Comparison of ENCODE assay signal across 8 cellular contexts in genomic region chr10:109902992-109903947, GRCh38. TPM values are rescaled to one million over a fixed set of nuclear protein-coding genes. Genes with fewer than 3 reads are reported as not detected.
DNase-seq lines count a peak whose midpoint lies in the region; ATAC-seq and TF ChIP-seq lines count a peak whose summit lies in the region.

No MANE protein-coding gene starts in this region.

- CTCF ChIA-PET in activated CD4-positive, alpha-beta T cell treated with anti-CD3 and anti-CD28 coated beads, Interleukin-2, amount 10 ng/mL, durations not matched to agents 7 days and 5 days (lab: Charles Lee), result interaction anchor here (0.6 to 1.3 kb wide), 3 partner anchors 12 to 101 kb away, joined by 3 to 12 read pairs (median 4); no protein-coding TSS in a partner anchor
- CTCF ChIA-PET in Caco-2 (lab: Charles Lee), result interaction anchor here (0.6 to 1.0 kb wide), 2 partner anchors 8 to 19 kb away, joined by 3 to 4 read pairs; no protein-coding TSS in a partner anchor

- H3K27me3 ChIP-seq in psoas muscle (ENCODE audit: insufficient read depth in 3 of 3, low read length in 2 of 3) (no peaks in the 10 kb centered on the region), Caco-2 (replicated peaks; ENCODE audit: control insufficient read depth, insufficient read depth, low read length) (no peaks in the 10 kb centered on the region)

- no peak for TF ChIP-seq CTCF in cardiac fibroblast (IDR thresholded peaks at IDR 0.05; ENCODE audit: low read depth, low read length)
- no peak for TF ChIP-seq CTCF in psoas muscle (IDR thresholded peaks at IDR 0.05)
- no peak for TF ChIP-seq CTCF in Caco-2 (IDR thresholded peaks at IDR 0.05; ENCODE audit: insufficient read depth in 1 of 2, low read depth in 1 of 2, low read length in 1 of 2, severe bottlenecking in 1 of 2, unreplicated experiment in 1 of 2)

- peak overlapping the region; percentile 48 for H3K4me3 Mint-ChIP-seq in activated CD4-positive, alpha-beta T cell treated with anti-CD3 and anti-CD28 coated beads, Interleukin-2, amount 10 ng/mL, durations not matched to agents 7 days and 5 days
- no peak overlapping the region for H3K4me3 Mint-ChIP-seq in Caco-2 (ENCODE audit: unreplicated experiment)

- peaks cover 89% of the 10 kb centered on the region for H3K36me3 Mint-ChIP-seq in activated CD4-positive, alpha-beta T cell treated with anti-CD3 and anti-CD28 coated beads, Interleukin-2, amount 10 ng/mL, durations not matched to agents 7 days and 5 days (ENCODE audit: low read depth)
- H3K36me3 Mint-ChIP-seq in Caco-2 (ENCODE audit: insufficient read depth, unreplicated experiment), result peaks cover 48% of the 10 kb centered on the region

- intact Hi-C loops in psoas muscle (cut with DNase I) (no loop called here), Caco-2 (cut with micrococcal nuclease; ENCODE audit: unreplicated experiment) (no loop called here)

- peak; percentile 31 for DNase-seq in activated CD4-positive, alpha-beta T cell treated with anti-CD3 and anti-CD28 coated beads, Interleukin-2, amount 10 ng/mL, durations not matched to agents 7 days and 5 days
- no peak for DNase-seq in activated CD4-positive, alpha-beta T cell treated with anti-CD3 and anti-CD28 coated beads for 48 hours
- peak; percentile 39 to 50 for DNase-seq in cardiac fibroblast (ENCODE audit: low read depth in 2 of 2)
- DNase-seq in psoas muscle, result no peak
- DNase-seq in UCSD-AML1 (lab: John Stamatoyannopoulos, UW; ENCODE audit: unreplicated experiment), result no peak
- DNase-seq in Caco-2, result no peak

- peak; percentile 48 for ATAC-seq in HG03521 (IDR thresholded peaks at IDR 0.05; ENCODE audit: unreplicated experiment)
- ATAC-seq in psoas muscle, result peak in 3 of 4 donors; percentile 32 to 65 (median 61)
- no peak for ATAC-seq in HG02642 (IDR thresholded peaks at IDR 0.05; ENCODE audit: poor library complexity, unreplicated experiment)

- H3K27ac Mint-ChIP-seq in activated CD4-positive, alpha-beta T cell treated with anti-CD3 and anti-CD28 coated beads, Interleukin-2, amount 10 ng/mL, durations not matched to agents 7 days and 5 days, result peak overlapping the region; percentile 95
- no peak overlapping the region for H3K27ac Mint-ChIP-seq in Caco-2 (ENCODE audit: unreplicated experiment)

- peaks cover 3% of the 10 kb centered on the region for H3K9me3 Mint-ChIP-seq in activated CD4-positive, alpha-beta T cell treated with anti-CD3 and anti-CD28 coated beads, Interleukin-2, amount 10 ng/mL, durations not matched to agents 7 days and 5 days
- no peaks in the 10 kb centered on the region for H3K9me3 Mint-ChIP-seq in Caco-2 (ENCODE audit: unreplicated experiment)

- BruUV-seq in Caco-2 (replicated peaks; lab: Mats Ljungman, UMichigan), result no TSS peak

- H3K27ac ChIP-seq in psoas muscle, result peak overlapping the region; percentile 73

- peaks cover 66% of the 10 kb centered on the region for H3K4me1 Mint-ChIP-seq in activated CD4-positive, alpha-beta T cell treated with anti-CD3 and anti-CD28 coated beads, Interleukin-2, amount 10 ng/mL, durations not matched to agents 7 days and 5 days
- peaks cover 21% of the 10 kb centered on the region for H3K4me1 Mint-ChIP-seq in Caco-2 (ENCODE audit: low read depth, unreplicated experiment)

- POLR2A ChIA-PET in activated CD4-positive, alpha-beta T cell treated with anti-CD3 and anti-CD28 coated beads, Interleukin-2, amount 10 ng/mL, durations not matched to agents 7 days and 5 days (lab: Charles Lee), result no interaction called here
- POLR2A ChIA-PET in Caco-2 (lab: Charles Lee), result no interaction called here

- H3K4me1 ChIP-seq in psoas muscle, result peaks cover 64% of the 10 kb centered on the region
- no peaks in the 10 kb centered on the region for H3K4me1 ChIP-seq in Caco-2

- 43 to 55% (median 51%) methylated on average over 7 of the region's 7 CpGs for WGBS in psoas muscle, 3 donors

- H3K4me3 ChIP-seq in cardiac fibroblast (replicated peaks in 1 of 2; ENCODE audit: low read depth in 2 of 2, low read length in 2 of 2) (no peak overlapping the region), psoas muscle (no peak overlapping the region), Caco-2 (ENCODE audit: low read depth, low read length) (no peak overlapping the region)

- H3K27me3 Mint-ChIP-seq in activated CD4-positive, alpha-beta T cell treated with anti-CD3 and anti-CD28 coated beads, Interleukin-2, amount 10 ng/mL, durations not matched to agents 7 days and 5 days, result no peaks in the 10 kb centered on the region
- no peaks in the 10 kb centered on the region for H3K27me3 Mint-ChIP-seq in Caco-2 (ENCODE audit: insufficient read depth, unreplicated experiment)

- H3K9me3 ChIP-seq in psoas muscle, result no peaks in the 10 kb centered on the region
- no peaks in the 10 kb centered on the region for H3K9me3 ChIP-seq in Caco-2

- H3K36me3 ChIP-seq in psoas muscle (ENCODE audit: insufficient read depth in 1 of 2, low read depth in 1 of 2) (peaks cover 0 to 13% of the 10 kb centered on the region in 2 donors), Caco-2 (ENCODE audit: control insufficient read depth, insufficient read depth, low read length) (peaks cover 2% of the 10 kb centered on the region; the same call in 1 of the 2 replicates)

RNA-seq across cellular contexts. Expression of gene XPNPEP1, which starts 20.0 kb away (rescaled TPM):
- 10 to 100 TPM; 83.2 to 87.3 TPM for total RNA-seq in activated CD4-positive, alpha-beta T cell treated with anti-CD3 and anti-CD28 coated beads, Interleukin-2, amount 10 ng/mL, durations not matched to agents 7 days and 5 days
- 10 to 100 TPM; 34.9 to 62.3 (median 43.8) TPM for total RNA-seq in psoas muscle
- 10 to 100 TPM; 22.6 to 37.3 (median 29.1) TPM for polyA plus RNA-seq in psoas muscle
- 76.6 and 92.4 TPM in 2 replicates for total RNA-seq in Caco-2 (2022)

Comparison
In these comparisons a context has a peak if more than half of its experiments do, and no peak if none do; other contexts are left out.
1. DNase-seq: peak in activated CD4-positive, alpha-beta T cell treated with anti-CD3 and anti-CD28 coated beads, Interleukin-2, amount 10 ng/mL, durations not matched to agents 7 days and 5 days (single experiment) and cardiac fibroblast (2 of 2); none in activated CD4-positive, alpha-beta T cell treated with anti-CD3 and anti-CD28 coated beads for 48 hours (single experiment), psoas muscle (0 of 2), UCSD-AML1 (single experiment) and Caco-2 (0 of 2).